Comparison of ENCODE assay signal across 11 cellular contexts in the genomic region with DNA sequence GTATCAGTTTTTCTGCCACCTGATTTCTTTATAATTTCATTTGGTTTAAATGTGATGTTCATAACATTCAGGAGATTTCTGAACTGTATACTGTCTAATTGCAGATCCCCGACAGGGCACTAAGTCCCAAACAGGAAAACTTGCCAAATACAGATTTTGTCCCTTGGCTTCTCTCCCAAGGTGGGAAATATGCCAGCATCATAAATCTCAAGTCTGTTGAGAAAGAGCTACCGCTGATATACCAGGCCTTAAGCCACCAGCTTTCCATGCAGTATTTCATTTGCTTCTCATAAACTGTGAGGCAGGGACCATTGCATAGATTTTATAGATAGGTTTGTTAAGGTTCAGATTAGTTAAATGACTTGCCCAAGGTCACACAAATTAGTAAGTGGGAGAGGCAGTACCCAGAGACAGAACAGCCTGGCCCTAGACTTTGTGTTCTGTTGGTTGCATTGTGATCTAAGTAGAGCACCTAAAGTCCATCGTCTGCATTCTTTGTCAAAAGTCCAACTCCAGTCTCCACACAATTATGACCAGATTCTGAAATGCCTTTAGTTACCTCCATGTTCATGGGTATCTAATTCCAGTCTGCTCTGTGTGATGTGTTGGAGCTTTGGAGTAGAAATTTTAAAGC. TPM values are rescaled to one million over a fixed set of nuclear protein-coding genes. Genes with fewer than 3 reads are reported as not detected.
DNase-seq lines count a peak whose midpoint lies in the region; FAIRE-seq and TF ChIP-seq lines count a peak whose summit lies in the region.
"Had no signal": no experiment of that assay in that cellular context is flagged by ENCODE, and none has a peak within 500 bp of the region (broad histone marks: within the 10 kb centered on the region; RNA-seq: fewer than 3 reads in every experiment).

No MANE protein-coding gene starts in this region.

- H2BK15ac ChIP-seq in H9 (ENCODE audit: low read depth, low read length): no peak overlapping the region

- TF ChIP-seq CTCF in adrenal gland (IDR thresholded peaks at IDR 0.05) (no peak), hepatocyte (IDR thresholded peaks at IDR 0.05; ENCODE audit: poor library complexity) (no peak), stomach (IDR thresholded peaks at IDR 0.05) (no peak), H9 (conservative IDR thresholded peaks at IDR 0.05) (no peak)

- H4K8ac ChIP-seq in H9 (replicated peaks; ENCODE audit: insufficient read length, low read depth, low read length): no peak overlapping the region

- peaks cover 12 to 14% of the 10 kb centered on the region in 2 experiments for H3K4me1 Mint-ChIP-seq in H9

- no peak overlapping the region for H3K56ac ChIP-seq in H9 (ENCODE audit: insufficient read length, low read depth, low read length)

- H3K14ac ChIP-seq in H9 (ENCODE audit: insufficient read depth, low read length): no peak overlapping the region

- no peaks in the 10 kb centered on the region for H3K27me3 Mint-ChIP-seq in H9 (ENCODE audit: low read depth)

- no peak overlapping the region for H2BK5ac ChIP-seq in H9 (ENCODE audit: insufficient read length, low read length)

- no peak for TF ChIP-seq EP300 in stomach (IDR thresholded peaks at IDR 0.05)

- H3K36me3 Mint-ChIP-seq in H9 (ENCODE audit: insufficient read depth in 1 of 3, low read depth in 3 of 3): peaks cover 5 to 10% (median 6%) of the 10 kb centered on the region in 3 experiments; a peak in 6 of 7 replicates

- H3K4ac ChIP-seq in H9 (ENCODE audit: low read depth, low read length): no peak overlapping the region

- no peak overlapping the region for H4K5ac ChIP-seq in H9 (ENCODE audit: insufficient read length, low read depth, low read length)

- H3K27ac ChIP-seq in adrenal gland: peak overlapping the region in 1 of 5 donors; percentile 41
- H3K27ac ChIP-seq in hepatocyte: peak overlapping the region; percentile 43
- H3K27ac ChIP-seq in stomach: peak overlapping the region; percentile 13 to 63 (median 56)
- H3K27ac ChIP-seq in H9 (ENCODE audit: insufficient read length, low read depth, low read length): no peak overlapping the region

- H3K36me3 ChIP-seq in adrenal gland (replicated peaks in 1 of 2) (no peaks in the 10 kb centered on the region), hepatocyte (replicated peaks; ENCODE audit: insufficient read depth, low read depth) (no peaks in the 10 kb centered on the region), stomach (peaks cover 0 to 5% (median 2%) of the 10 kb centered on the region in 4 donors)

- H3K9ac ChIP-seq in H9 (ENCODE audit: extremely low read depth, insufficient read length, low read length): no peak overlapping the region

- H3K27me3 ChIP-seq in adrenal gland: no peaks in the 10 kb centered on the region
- H3K27me3 ChIP-seq in hepatocyte: no peaks in the 10 kb centered on the region
- no peaks in the 10 kb centered on the region for H3K27me3 ChIP-seq in stomach
- H3K27me3 ChIP-seq in H9 (ENCODE audit: insufficient read depth, low read length): no peaks in the 10 kb centered on the region

- H3K79me1 ChIP-seq in H9 (ENCODE audit: insufficient read depth, low read depth, low read length, poor library complexity, severe bottlenecking): no peaks in the 10 kb centered on the region

- H2BK120ac ChIP-seq in H9 (ENCODE audit: low read depth, low read length, poor library complexity, severe bottlenecking): no peak overlapping the region

- H3K9me3 ChIP-seq in adrenal gland (replicated peaks in 1 of 3) (no peaks in the 10 kb centered on the region), hepatocyte (ENCODE audit: low read depth) (no peaks in the 10 kb centered on the region), stomach (no peaks in the 10 kb centered on the region), H9 (ENCODE audit: control insufficient read depth, low read depth, low read length) (no peaks in the 10 kb centered on the region)

- peaks cover 3% of the 10 kb centered on the region for H3K79me2 ChIP-seq in hepatocyte
- H3K79me2 ChIP-seq in H9 (ENCODE audit: insufficient read depth, low read length): no peaks in the 10 kb centered on the region

- H3K18ac ChIP-seq in H9 (ENCODE audit: insufficient read length, low read depth, low read length): no peak overlapping the region

- WGBS in adrenal gland, 4 donors: 15 to 25% (median 17%) methylated on average over 3 of the region's 3 CpGs
- whole genome bisulfite sequencing in hepatocyte (ENCODE audit: low lambda C conversion rate, missing lambda C conversion rate): 38% methylated on average over 3 of the region's 3 CpGs
- WGBS in stomach, 5 donors: 12 to 28% (median 24%) methylated on average over 3 of the region's 3 CpGs
- WGBS in H9 (ENCODE audit: extremely low coverage, insufficient read length, low lambda C conversion rate): no CpG with 5 or more reads among the region's 3 CpGs

- no peak overlapping the region for H3T11ph ChIP-seq in H9 (ENCODE audit: low read length)

- H3K9me2 ChIP-seq in hepatocyte (replicated peaks; ENCODE audit: insufficient read depth): no peaks in the 10 kb centered on the region

- H3K4me1 ChIP-seq in adrenal gland (replicated peaks in 1 of 2) (peaks cover 9 to 23% of the 10 kb centered on the region in 2 donors), hepatocyte (ENCODE audit: insufficient read depth) (peaks cover 23% of the 10 kb centered on the region), stomach (peaks cover 0 to 64% (median 28%) of the 10 kb centered on the region in 4 donors), H9 (ENCODE audit: insufficient read depth, low read length) (no peaks in the 10 kb centered on the region)

- H3K4me3 ChIP-seq in adrenal gland (no peak overlapping the region), hepatocyte (no peak overlapping the region), stomach (no peak overlapping the region)

- H3K9me3 Mint-ChIP-seq in H9: no peaks in the 10 kb centered on the region

- H2BK12ac ChIP-seq in H9 (ENCODE audit: insufficient read length, low read depth, low read length): no peak overlapping the region

- H3K27ac Mint-ChIP-seq in H9: no peak overlapping the region

- no peak overlapping the region for H2BK20ac ChIP-seq in H9 (ENCODE audit: low read depth, low read length, poor library complexity, severe bottlenecking)

- H3K4me3 Mint-ChIP-seq in H9: no peak overlapping the region

- no peak overlapping the region for H4K91ac ChIP-seq in H9 (ENCODE audit: insufficient read length, low read depth, low read length)

- H2AFZ ChIP-seq in hepatocyte (no peak overlapping the region), H9 (ENCODE audit: low read length) (no peak overlapping the region)

- H3K23ac ChIP-seq in H9 (ENCODE audit: insufficient read length, low read depth, low read length): no peak overlapping the region

- intact Hi-C loops in adrenal gland (cut with DNase I) (no loop called here), stomach (cut with DNase I; ENCODE audit: low total_unique reads) (no loop called here)

- no peak for TF ChIP-seq POLR2A in adrenal gland (IDR thresholded peaks at IDR 0.05)
- no peak for TF ChIP-seq POLR2A in stomach (IDR thresholded peaks at IDR 0.05)

- H3K4me2 ChIP-seq in hepatocyte (no peak overlapping the region), H9 (ENCODE audit: insufficient read depth, insufficient read length, low read length) (no peak overlapping the region)

- DNase-seq in GM19239 (ENCODE audit: insufficient read length, low spot score) (no peak), adrenal gland (peak; percentile 27 to 82 (median 71)), hepatocyte (ENCODE audit: low spot score) (peak; percentile 23), stomach (peak; percentile 36), DMS114 treated with DMSO at 0.1 percent for 48 hours (lab: John Stamatoyannopoulos, UW; ENCODE audit: unreplicated experiment) (no peak), HPDE6-E6E7 (ENCODE audit: extremely low spot score) (no peak), H9 (no peak), glomerular visceral epithelial cell (ENCODE audit: extremely low spot score) (no peak)
- DNase-seq: activated CD4-positive, CD25-positive, alpha-beta regulatory T cell treated with anti-CD3 and anti-CD28 coated beads, Interleukin-2, amount 50 U/mL, for 72 hours; NCI-H748 treated with DMSO at 0.1 percent for 48 hours had no signal

- H3K23me2 ChIP-seq in H9 (ENCODE audit: insufficient read length, low read depth, low read length, poor library complexity, severe bottlenecking): no peaks in the 10 kb centered on the region

- peak; percentile 18 for FAIRE-seq in GM19239 (lab: Jason Lieb, UNC)
- FAIRE-seq: G401.6 had no signal

- no peak overlapping the region for H2AK5ac ChIP-seq in H9 (ENCODE audit: insufficient read length, low read length)

- H4K20me1 ChIP-seq in hepatocyte (ENCODE audit: insufficient read depth, poor library complexity, severe bottlenecking): no peaks in the 10 kb centered on the region
- no peaks in the 10 kb centered on the region for H4K20me1 ChIP-seq in H9 (ENCODE audit: control insufficient read depth, insufficient read depth, insufficient read length)

RNA-seq across cellular contexts. Expression of gene GPR21, which starts 16.2 kb away (rescaled TPM):
- total RNA-seq in adrenal gland: 1 to 10 TPM in 3 of 8 donors, under 1 TPM in 3, not detected in 2; 0.14 to 1.7 (median 1.2) TPM
- under 1 TPM in 2 of 3 donors, not detected in 1; 0.22 to 0.32 TPM for polyA plus RNA-seq in adrenal gland
- 0.50 and 2.2 TPM in 2 replicates for total RNA-seq in hepatocyte
- polyA plus RNA-seq in hepatocyte: 0.75 TPM in 1 of 2 replicates, not detected in the other
- total RNA-seq in stomach: 1 to 10 TPM in 1 of 5 donors, not detected in 4; 7.0 TPM
- polyA plus RNA-seq in stomach: not detected
- total RNA-seq in H9 (2021): 0.87 and 1.0 TPM in 2 replicates

Comparison
In these comparisons a context has a peak if more than half of its experiments do, and no peak if none do; other contexts are left out.
1. DNase-seq: peak in adrenal gland (7 of 7), hepatocyte (single experiment) and stomach (single experiment); none in GM19239 (single experiment), DMS114 treated with DMSO at 0.1 percent for 48 hours (single experiment), HPDE6-E6E7 (single experiment), H9 (single experiment) and glomerular visceral epithelial cell (single experiment).